ENCODE assay signal across 25 cellular contexts in the genomic region with DNA sequence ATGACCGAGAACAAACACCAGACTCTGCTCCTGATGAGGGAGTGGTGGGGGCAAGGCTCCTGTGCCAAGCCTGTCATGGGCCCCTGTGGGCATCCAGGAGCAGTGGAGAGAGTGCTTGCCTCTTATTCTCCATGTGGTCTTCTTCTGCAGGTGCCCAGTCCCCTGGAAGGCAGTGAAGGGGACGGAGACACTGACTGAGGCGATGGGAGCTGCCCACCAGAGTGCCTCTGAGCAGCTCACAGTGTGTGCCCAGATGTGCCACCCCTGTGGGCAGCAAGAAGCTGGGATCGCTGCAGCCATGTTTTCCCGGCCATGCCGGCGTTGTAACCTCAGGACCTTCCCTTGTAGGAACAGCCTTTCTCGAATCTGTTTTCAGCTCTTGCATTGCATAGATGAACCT.
"Had no signal": no experiment of that assay in that cellular context is flagged by ENCODE, and none has a peak within 500 bp of the region (broad histone marks: within the 10 kb centered on the region; RNA-seq: fewer than 3 reads in every experiment).

No MANE protein-coding gene starts in this region.

- H3K4me3 ChIP-seq: adrenal gland, heart left ventricle, left ventricle myocardium inferior, right lobe of liver, SK-N-MC had no signal

- H3K27ac ChIP-seq: adrenal gland, heart left ventricle, left ventricle myocardium inferior, neutrophil, parathyroid adenoma, right lobe of liver, SK-N-MC had no signal

- H3K36me3 Mint-ChIP-seq: natural killer cell had no signal

- DNase-seq: activated CD4-positive, alpha-beta T cell treated with anti-CD3 and anti-CD28 coated beads for 48 hours; activated CD8-positive, alpha-beta memory T cell treated with anti-CD3 and anti-CD28 coated beads, Interleukin-2, amount 10 ng/mL, durations not matched to agents 7 days and 5 days; activated CD8-positive, alpha-beta T cell treated with anti-CD3 and anti-CD28 coated beads for 36 hours; activated gamma-delta T cell; activated T-cell treated with anti-CD3 and anti-CD28 coated beads, Interleukin-2, amount 50 U/mL, for 4 hours; cortex of kidney; left ventricle myocardium inferior; mammary epithelial cell; midbrain; right lobe of liver; SHP77 treated with DMSO at 0.1 percent for 48 hours; small intestine; stimulated activated CD4-positive, alpha-beta T cell treated with anti-CD3 and anti-CD28 coated beads, Interleukin-15, amount 100 ng/mL, for 24 hours; stimulated activated naive CD4-positive, alpha-beta T cell; SW 1271; T-helper 17 cell had no signal

- H3K9me3 ChIP-seq: adrenal gland, heart left ventricle, left ventricle myocardium inferior, neutrophil, right lobe of liver had no signal

- H3K27ac Mint-ChIP-seq: activated CD8-positive, alpha-beta memory T cell treated with anti-CD3 and anti-CD28 coated beads, Interleukin-2, amount 10 ng/mL, durations not matched to agents 7 days and 5 days; activated CD8-positive, alpha-beta T cell treated with anti-CD3 and anti-CD28 coated beads for 36 hours; activated naive CD4-positive, alpha-beta T cell treated with anti-CD3 and anti-CD28 coated beads, Interleukin-2, amount 50 U/mL, for 72 hours; natural killer cell; T-helper 17 cell had no signal

- FAIRE-seq: astrocyte, endometrium, small intestine had no signal

- ATAC-seq: activated CD8-positive, alpha-beta memory T cell treated with anti-CD3 and anti-CD28 coated beads, Interleukin-2, amount 10 ng/mL, durations not matched to agents 7 days and 5 days; activated CD8-positive, alpha-beta T cell treated with anti-CD3 and anti-CD28 coated beads for 36 hours; activated naive CD4-positive, alpha-beta T cell treated with anti-CD3 and anti-CD28 coated beads, Interleukin-2, amount 50 U/mL, for 72 hours; activated T-cell treated with anti-CD3 and anti-CD28 coated beads, Interleukin-2, amount 50 U/mL, for 4 hours; heart left ventricle; natural killer cell; right lobe of liver; T-helper 17 cell had no signal

- H3K9me3 Mint-ChIP-seq: activated CD8-positive, alpha-beta T cell treated with anti-CD3 and anti-CD28 coated beads for 36 hours; activated naive CD4-positive, alpha-beta T cell treated with anti-CD3 and anti-CD28 coated beads, Interleukin-2, amount 50 U/mL, for 72 hours; activated T-cell treated with anti-CD3 and anti-CD28 coated beads, Interleukin-2, amount 50 U/mL, for 4 hours; natural killer cell had no signal

- H3K4me3 Mint-ChIP-seq: activated CD8-positive, alpha-beta memory T cell treated with anti-CD3 and anti-CD28 coated beads, Interleukin-2, amount 10 ng/mL, durations not matched to agents 7 days and 5 days; activated CD8-positive, alpha-beta T cell treated with anti-CD3 and anti-CD28 coated beads for 36 hours; activated T-cell treated with anti-CD3 and anti-CD28 coated beads, Interleukin-2, amount 50 U/mL, for 4 hours; natural killer cell; T-helper 17 cell had no signal

- H3K79me2 ChIP-seq: parathyroid adenoma had no signal

- H3K27me3 Mint-ChIP-seq: activated CD8-positive, alpha-beta memory T cell treated with anti-CD3 and anti-CD28 coated beads, Interleukin-2, amount 10 ng/mL, durations not matched to agents 7 days and 5 days; activated CD8-positive, alpha-beta T cell treated with anti-CD3 and anti-CD28 coated beads for 36 hours; T-helper 17 cell had no signal

- H3K4me1 ChIP-seq: parathyroid adenoma, right lobe of liver had no signal

- H3K9ac ChIP-seq: parathyroid adenoma had no signal

- H3K27me3 ChIP-seq: adrenal gland, heart left ventricle, neutrophil, right lobe of liver had no signal

- H2AFZ ChIP-seq: parathyroid adenoma had no signal
